Comparison of ENCODE assay signal across 13 cellular contexts in genomic region chr12:113325938-113326337, GRCh38. TPM values are rescaled to one million over a fixed set of nuclear protein-coding genes. Genes with fewer than 3 reads are reported as not detected.
DNase-seq lines count a peak whose midpoint lies in the region; ATAC-seq and TF ChIP-seq lines count a peak whose summit lies in the region.
"Had no signal": no experiment of that assay in that cellular context is flagged by ENCODE, and none has a peak within 500 bp of the region (broad histone marks: within the 10 kb centered on the region; RNA-seq: fewer than 3 reads in every experiment).

No MANE protein-coding gene starts in this region.

- H3K36me3 ChIP-seq in body of pancreas (replicated peaks in 1 of 2; ENCODE audit: insufficient read depth in 1 of 2, low read depth in 2 of 2): no peaks in the 10 kb centered on the region
- peaks cover 42% of the 10 kb centered on the region for H3K36me3 ChIP-seq in left ventricle myocardium inferior
- H3K36me3 ChIP-seq in spleen: peaks cover 0 to 100% (median 16%) of the 10 kb centered on the region in 6 donors

- H3K4me1 ChIP-seq in body of pancreas (peaks cover 9% of the 10 kb centered on the region), left ventricle myocardium inferior (peaks cover 45% of the 10 kb centered on the region), spleen (peaks cover 10 to 74% (median 33%) of the 10 kb centered on the region in 6 donors)

- ATAC-seq in body of pancreas (peak; percentile 38), T-helper 17 cell (no peak), HG02798 (IDR thresholded peaks at IDR 0.05; ENCODE audit: poor library complexity, unreplicated experiment) (no peak)
- ATAC-seq: activated T-helper 17 cell treated with anti-CD3 and anti-CD28 coated beads, Interleukin-2, amount 50 U/mL, for 72 hours had no signal

- DNase-seq in GM04504 (ENCODE audit: low read depth) (peak; percentile 85), body of pancreas (peak; percentile 31 to 68 (median 49)), left ventricle myocardium inferior (peak; percentile 70), spleen (no peak), T-helper 17 cell (no peak), GM19240 (ENCODE audit: insufficient read length, low spot score) (no peak), NCI-H510A (lab: John Stamatoyannopoulos, UW) (no peak)
- DNase-seq: activated CD4-positive, alpha-beta T cell treated with anti-CD3 and anti-CD28 coated beads for 1 hour; immature natural killer cell; NCI-H2107 had no signal

- peaks cover 5% of the 10 kb centered on the region for H3K36me3 Mint-ChIP-seq in T-helper 17 cell (ENCODE audit: low read depth)

- H3K4me3 Mint-ChIP-seq in T-helper 17 cell: no peak overlapping the region
- H3K4me3 Mint-ChIP-seq: activated T-helper 17 cell treated with anti-CD3 and anti-CD28 coated beads, Interleukin-2, amount 50 U/mL, for 72 hours; immature natural killer cell had no signal

- TF ChIP-seq CTCF in body of pancreas (IDR thresholded peaks at IDR 0.05) (no peak), left ventricle myocardium inferior (IDR thresholded peaks at IDR 0.05; ENCODE audit: borderline replicate concordance) (no peak), spleen (IDR thresholded peaks at IDR 0.05 in 8 of 11, conservative IDR thresholded peaks at IDR 0.05 in 3 of 11) (no peak)

- H3K9me3 ChIP-seq in body of pancreas (no peaks in the 10 kb centered on the region), left ventricle myocardium inferior (replicated peaks) (peaks cover 13% of the 10 kb centered on the region), spleen (peaks cover 0 to 8% (median 0%) of the 10 kb centered on the region in 8 donors), T-helper 17 cell (ENCODE audit: control insufficient read depth, low read length, poor library complexity, severe bottlenecking) (no peaks in the 10 kb centered on the region)

- no peaks in the 10 kb centered on the region for H3K27me3 ChIP-seq in body of pancreas
- no peaks in the 10 kb centered on the region for H3K27me3 ChIP-seq in left ventricle myocardium inferior (ENCODE audit: low read depth)
- no peaks in the 10 kb centered on the region for H3K27me3 ChIP-seq in spleen (replicated peaks in 1 of 7)

- H3K4me1 Mint-ChIP-seq in T-helper 17 cell: peaks cover 12% of the 10 kb centered on the region

- H3K4me3 ChIP-seq in body of pancreas (no peak overlapping the region), left ventricle myocardium inferior (no peak overlapping the region), spleen (no peak overlapping the region)

- H3K27me3 Mint-ChIP-seq in T-helper 17 cell: no peaks in the 10 kb centered on the region
- H3K27me3 Mint-ChIP-seq: activated T-helper 17 cell treated with anti-CD3 and anti-CD28 coated beads, Interleukin-2, amount 50 U/mL, for 72 hours had no signal

- TF ChIP-seq POLR2A in body of pancreas (IDR thresholded peaks at IDR 0.05): no peak
- no peak for TF ChIP-seq POLR2A in spleen (IDR thresholded peaks at IDR 0.05)

- no peak overlapping the region for H3K27ac Mint-ChIP-seq in T-helper 17 cell

- intact Hi-C loops in body of pancreas (cut with DNase I): no loop called here
- intact Hi-C loops in left ventricle myocardium inferior (cut with micrococcal nuclease): no loop called here
- intact Hi-C loops in spleen (cut with DNase I; ENCODE audit: low total_unique reads): loop anchor here (10.0 kb wide), 1 partner anchor 99 kb away; the partner anchor contains the start of gene SDSL

- H3K27ac ChIP-seq in body of pancreas (peak overlapping the region in 1 of 4 donors; percentile 30), left ventricle myocardium inferior (replicated peaks) (peak overlapping the region; percentile 69), spleen (peak overlapping the region in 5 of 8 donors; percentile 52 to 72 (median 63))
- H3K27ac ChIP-seq: epithelial cell of prostate had no signal

- 24 to 30% methylated on average over 3 of the region's 3 CpGs for WGBS in body of pancreas, 2 donors
- 72 to 85% (median 76%) methylated on average over 3 of the region's 3 CpGs for WGBS in spleen, 5 donors

RNA-seq across cellular contexts. Expression of gene SLC8B1, which starts 9.0 kb away (rescaled TPM):
- total RNA-seq in body of pancreas (10 to 100 TPM; 25.2 to 44.2 TPM), left ventricle myocardium inferior (9.2 TPM), spleen (100 to 1,000 TPM in 2 of 7 donors, 10 to 100 TPM in 5; 54.7 to 126 (median 84.4) TPM), T-helper 17 cell (10 to 100 TPM; 58.6 to 66.0 TPM)
- 10 to 100 TPM; 15.0 to 47.1 (median 32.5) TPM for polyA plus RNA-seq in spleen

RNA-seq across cellular contexts. Expression of gene PLBD2, which starts 32.4 kb away (rescaled TPM):
- total RNA-seq in body of pancreas (10 to 100 TPM; 17.8 to 18.4 TPM), left ventricle myocardium inferior (28.9 TPM), spleen (10 to 100 TPM; 27.9 to 38.8 (median 30.6) TPM), T-helper 17 cell (10 to 100 TPM; 14.0 to 19.0 TPM)
- polyA plus RNA-seq in spleen: 1 to 10 TPM; 4.2 to 9.0 (median 4.3) TPM

Comparison
In these comparisons a context has a peak if more than half of its experiments do, and no peak if none do; other contexts are left out.
1. DNase-seq: peak in GM04504 (single experiment), body of pancreas (4 of 4) and left ventricle myocardium inferior (single experiment); none in spleen (single experiment), T-helper 17 cell (0 of 3), GM19240 (single experiment) and NCI-H510A (single experiment).